1 cellular context compared by ENCODE assay signal in the genomic region with DNA sequence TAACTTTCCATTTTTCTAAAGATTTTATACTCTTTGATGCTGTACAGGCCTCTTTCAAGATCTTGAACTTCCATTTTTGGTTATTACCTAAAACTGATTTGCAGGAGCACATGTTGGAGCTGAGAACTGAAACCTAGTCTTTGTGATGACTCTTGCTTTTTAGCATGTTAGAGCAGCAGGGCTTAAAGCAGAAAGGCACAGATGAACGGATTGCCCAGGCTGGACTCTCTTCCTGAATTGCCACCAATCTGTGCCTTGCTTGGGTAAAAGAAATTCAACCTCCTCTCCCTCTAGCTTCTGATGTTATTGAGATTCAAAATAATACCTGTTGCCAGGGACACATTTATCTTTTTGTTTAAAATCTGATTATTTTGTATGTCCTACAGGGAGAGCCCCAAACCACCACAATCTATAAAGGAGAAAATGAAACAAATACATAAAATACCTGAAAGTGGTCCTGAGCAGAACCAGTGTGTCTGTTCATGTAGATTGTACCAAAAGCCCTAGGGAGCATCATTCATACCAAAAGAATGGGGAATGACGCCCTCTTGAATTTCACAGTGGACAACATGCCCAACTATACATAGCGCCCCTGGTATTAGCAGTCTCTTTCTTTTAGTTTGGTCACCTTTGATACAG.
TF ChIP-seq lines count a peak whose summit lies in the region.

No MANE protein-coding gene starts in this region.

TF ChIP-seq in GM23338, 12 proteins besides CTCF, POLR2A, EP300 and RAD21 (continued from another document):
- TF ChIP-seq, protein P1, sequence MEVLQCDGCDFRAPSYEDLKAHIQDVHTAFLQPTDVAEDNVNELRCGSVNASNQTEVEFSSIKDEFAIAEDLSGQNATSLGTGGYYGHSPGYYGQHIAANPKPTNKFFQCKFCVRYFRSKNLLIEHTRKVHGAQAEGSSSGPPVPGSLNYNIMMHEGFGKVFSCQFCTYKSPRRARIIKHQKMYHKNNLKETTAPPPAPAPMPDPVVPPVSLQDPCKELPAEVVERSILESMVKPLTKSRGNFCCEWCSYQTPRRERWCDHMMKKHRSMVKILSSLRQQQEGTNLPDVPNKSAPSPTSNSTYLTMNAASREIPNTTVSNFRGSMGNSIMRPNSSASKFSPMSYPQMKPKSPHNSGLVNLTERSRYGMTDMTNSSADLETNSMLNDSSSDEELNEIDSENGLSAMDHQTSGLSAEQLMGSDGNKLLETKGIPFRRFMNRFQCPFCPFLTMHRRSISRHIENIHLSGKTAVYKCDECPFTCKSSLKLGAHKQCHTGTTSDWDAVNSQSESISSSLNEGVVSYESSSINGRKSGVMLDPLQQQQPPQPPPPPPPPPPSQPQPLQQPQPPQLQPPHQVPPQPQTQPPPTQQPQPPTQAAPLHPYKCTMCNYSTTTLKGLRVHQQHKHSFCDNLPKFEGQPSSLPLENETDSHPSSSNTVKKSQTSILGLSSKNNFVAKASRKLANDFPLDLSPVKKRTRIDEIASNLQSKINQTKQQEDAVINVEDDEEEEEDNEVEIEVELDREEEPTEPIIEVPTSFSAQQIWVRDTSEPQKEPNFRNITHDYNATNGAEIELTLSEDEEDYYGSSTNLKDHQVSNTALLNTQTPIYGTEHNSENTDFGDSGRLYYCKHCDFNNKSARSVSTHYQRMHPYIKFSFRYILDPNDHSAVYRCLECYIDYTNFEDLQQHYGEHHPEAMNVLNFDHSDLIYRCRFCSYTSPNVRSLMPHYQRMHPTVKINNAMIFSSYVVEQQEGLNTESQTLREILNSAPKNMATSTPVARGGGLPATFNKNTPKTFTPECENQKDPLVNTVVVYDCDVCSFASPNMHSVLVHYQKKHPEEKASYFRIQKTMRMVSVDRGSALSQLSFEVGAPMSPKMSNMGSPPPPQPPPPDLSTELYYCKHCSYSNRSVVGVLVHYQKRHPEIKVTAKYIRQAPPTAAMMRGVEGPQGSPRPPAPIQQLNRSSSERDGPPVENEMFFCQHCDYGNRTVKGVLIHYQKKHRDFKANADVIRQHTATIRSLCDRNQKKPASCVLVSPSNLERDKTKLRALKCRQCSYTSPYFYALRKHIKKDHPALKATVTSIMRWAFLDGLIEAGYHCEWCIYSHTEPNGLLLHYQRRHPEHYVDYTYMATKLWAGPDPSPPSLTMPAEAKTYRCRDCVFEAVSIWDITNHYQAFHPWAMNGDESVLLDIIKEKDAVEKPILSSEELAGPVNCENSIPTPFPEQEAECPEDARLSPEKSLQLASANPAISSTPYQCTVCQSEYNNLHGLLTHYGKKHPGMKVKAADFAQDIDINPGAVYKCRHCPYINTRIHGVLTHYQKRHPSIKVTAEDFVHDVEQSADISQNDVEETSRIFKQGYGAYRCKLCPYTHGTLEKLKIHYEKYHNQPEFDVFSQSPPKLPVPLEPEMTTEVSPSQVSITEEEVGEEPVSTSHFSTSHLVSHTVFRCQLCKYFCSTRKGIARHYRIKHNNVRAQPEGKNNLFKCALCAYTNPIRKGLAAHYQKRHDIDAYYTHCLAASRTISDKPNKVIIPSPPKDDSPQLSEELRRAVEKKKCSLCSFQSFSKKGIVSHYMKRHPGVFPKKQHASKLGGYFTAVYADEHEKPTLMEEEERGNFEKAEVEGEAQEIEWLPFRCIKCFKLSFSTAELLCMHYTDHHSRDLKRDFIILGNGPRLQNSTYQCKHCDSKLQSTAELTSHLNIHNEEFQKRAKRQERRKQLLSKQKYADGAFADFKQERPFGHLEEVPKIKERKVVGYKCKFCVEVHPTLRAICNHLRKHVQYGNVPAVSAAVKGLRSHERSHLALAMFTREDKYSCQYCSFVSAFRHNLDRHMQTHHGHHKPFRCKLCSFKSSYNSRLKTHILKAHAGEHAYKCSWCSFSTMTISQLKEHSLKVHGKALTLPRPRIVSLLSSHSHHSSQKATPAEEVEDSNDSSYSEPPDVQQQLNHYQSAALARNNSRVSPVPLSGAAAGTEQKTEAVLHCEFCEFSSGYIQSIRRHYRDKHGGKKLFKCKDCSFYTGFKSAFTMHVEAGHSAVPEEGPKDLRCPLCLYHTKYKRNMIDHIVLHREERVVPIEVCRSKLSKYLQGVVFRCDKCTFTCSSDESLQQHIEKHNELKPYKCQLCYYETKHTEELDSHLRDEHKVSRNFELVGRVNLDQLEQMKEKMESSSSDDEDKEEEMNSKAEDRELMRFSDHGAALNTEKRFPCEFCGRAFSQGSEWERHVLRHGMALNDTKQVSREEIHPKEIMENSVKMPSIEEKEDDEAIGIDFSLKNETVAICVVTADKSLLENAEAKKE (CRISPR knock-in tag; IDR thresholded peaks at IDR 0.05): no peak
- no peak for TF ChIP-seq POLR2AphosphoS5 (IDR thresholded peaks at IDR 0.05; ENCODE audit: low read depth)
- TF ChIP-seq, protein P2, sequence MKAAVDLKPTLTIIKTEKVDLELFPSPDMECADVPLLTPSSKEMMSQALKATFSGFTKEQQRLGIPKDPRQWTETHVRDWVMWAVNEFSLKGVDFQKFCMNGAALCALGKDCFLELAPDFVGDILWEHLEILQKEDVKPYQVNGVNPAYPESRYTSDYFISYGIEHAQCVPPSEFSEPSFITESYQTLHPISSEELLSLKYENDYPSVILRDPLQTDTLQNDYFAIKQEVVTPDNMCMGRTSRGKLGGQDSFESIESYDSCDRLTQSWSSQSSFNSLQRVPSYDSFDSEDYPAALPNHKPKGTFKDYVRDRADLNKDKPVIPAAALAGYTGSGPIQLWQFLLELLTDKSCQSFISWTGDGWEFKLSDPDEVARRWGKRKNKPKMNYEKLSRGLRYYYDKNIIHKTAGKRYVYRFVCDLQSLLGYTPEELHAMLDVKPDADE (IDR thresholded peaks at IDR 0.05): no peak
- TF ChIP-seq EZH2phosphoT487 (IDR thresholded peaks at IDR 0.05; ENCODE audit: unreplicated experiment): no peak
- TF ChIP-seq STAT1 (IDR thresholded peaks at IDR 0.05; ENCODE audit: unreplicated experiment): no peak
- no peak for TF ChIP-seq ZNF114 (CRISPR knock-in tag; IDR thresholded peaks at IDR 0.05)
